Comparison of ENCODE assay signal across 9 cellular contexts in the genomic region with DNA sequence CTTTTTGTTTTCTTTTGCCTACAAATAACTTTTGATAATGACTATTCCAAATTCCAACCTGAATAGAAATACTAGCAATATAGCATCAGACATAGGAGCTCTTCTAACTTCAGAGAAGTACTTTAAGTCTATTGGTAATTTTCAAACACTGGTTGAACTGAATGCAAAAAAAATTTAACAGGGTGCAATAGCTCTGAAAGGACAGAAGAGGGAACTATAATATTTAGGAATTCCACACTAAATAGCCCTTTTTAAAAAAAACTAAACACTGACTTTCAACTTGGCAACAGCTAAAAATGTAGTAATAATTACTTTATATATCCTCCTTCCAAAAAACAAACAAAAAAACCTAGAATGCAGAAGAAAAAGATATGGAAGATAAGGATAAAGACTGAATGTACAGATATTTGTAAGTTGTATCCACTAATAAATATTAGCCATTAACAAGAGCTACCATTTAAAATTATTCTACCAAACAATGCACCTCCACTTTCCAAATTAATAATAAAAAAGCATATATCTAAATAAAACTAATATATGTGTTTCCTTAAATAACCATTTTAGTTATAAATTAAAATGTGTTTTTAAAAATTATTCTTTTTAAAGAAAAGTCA.
DNase-seq lines count a peak whose midpoint lies in the region; ATAC-seq, FAIRE-seq and TF ChIP-seq lines count a peak whose summit lies in the region.
"Had no signal": no experiment of that assay in that cellular context is flagged by ENCODE, and none has a peak within 500 bp of the region (broad histone marks: within the 10 kb centered on the region; RNA-seq: fewer than 3 reads in every experiment).

No MANE protein-coding gene starts in this region.

- H3K27me3 ChIP-seq in left ventricle myocardium inferior (ENCODE audit: low read depth), result no peaks in the 10 kb centered on the region
- no peaks in the 10 kb centered on the region for H3K27me3 ChIP-seq in spleen (replicated peaks in 1 of 7)

- H3K36me3 ChIP-seq in left ventricle myocardium inferior (no peaks in the 10 kb centered on the region), spleen (no peaks in the 10 kb centered on the region)

- H3K4me1 Mint-ChIP-seq in activated naive CD8-positive, alpha-beta T cell treated with anti-CD3 and anti-CD28 coated beads for 36 hours, result peaks cover 31% of the 10 kb centered on the region

- no peak overlapping the region for H3K4me3 Mint-ChIP-seq in activated naive CD8-positive, alpha-beta T cell treated with anti-CD3 and anti-CD28 coated beads for 36 hours
- H3K4me3 Mint-ChIP-seq: activated naive CD8-positive, alpha-beta T cell treated with anti-CD3 and anti-CD28 coated beads, Interleukin-2, amount 10 ng/mL, durations not matched to agents 7 days and 5 days had no signal

- H3K27ac Mint-ChIP-seq in activated naive CD8-positive, alpha-beta T cell treated with anti-CD3 and anti-CD28 coated beads for 36 hours, result no peak overlapping the region
- H3K27ac Mint-ChIP-seq: activated naive CD8-positive, alpha-beta T cell treated with anti-CD3 and anti-CD28 coated beads, Interleukin-2, amount 10 ng/mL, durations not matched to agents 7 days and 5 days had no signal

- TF ChIP-seq CTCF in left ventricle myocardium inferior (IDR thresholded peaks at IDR 0.05; ENCODE audit: borderline replicate concordance) (peak; percentile 68), epithelial cell of esophagus (IDR thresholded peaks at IDR 0.05; ENCODE audit: insufficient read depth, low read depth, low read length, missing control alignments) (peak; percentile 49), spleen (IDR thresholded peaks at IDR 0.05 in 8 of 11, conservative IDR thresholded peaks at IDR 0.05 in 3 of 11) (peak in 10 of 11 experiments; percentile 15 to 64 (median 56))

- intact Hi-C loops in left ventricle myocardium inferior (cut with micrococcal nuclease), result no loop called here
- intact Hi-C loops in Right ventricle myocardium superior (cut with DNase I), result no loop called here
- intact Hi-C loops in spleen (cut with DNase I; ENCODE audit: low total_unique reads), result no loop called here

- no peak for ATAC-seq in Right ventricle myocardium superior (ENCODE audit: poor library complexity)

- DNase-seq in left ventricle myocardium inferior, result no peak
- DNase-seq in Right ventricle myocardium superior, result no peak
- peak; percentile 82 for DNase-seq in OCI-M1 (lab: John Stamatoyannopoulos, UW)
- DNase-seq in epithelial cell of esophagus (ENCODE audit: low read depth), result peak; percentile 29
- DNase-seq in spleen, result no peak
- DNase-seq in GM12892 (ENCODE audit: insufficient read length), result no peak
- no peak for DNase-seq in activated naive CD8-positive, alpha-beta T cell treated with anti-CD3 and anti-CD28 coated beads for 36 hours
- DNase-seq in activated CD8-positive, alpha-beta memory T cell treated with anti-CD3 and anti-CD28 coated beads for 24 hours, result no peak
- DNase-seq: activated naive CD8-positive, alpha-beta T cell treated with anti-CD3 and anti-CD28 coated beads, Interleukin-2, amount 10 ng/mL, durations not matched to agents 7 days and 5 days had no signal

- H3K27ac ChIP-seq in left ventricle myocardium inferior (replicated peaks) (no peak overlapping the region), spleen (no peak overlapping the region)

- H3K4me1 ChIP-seq in left ventricle myocardium inferior (no peaks in the 10 kb centered on the region), spleen (peaks cover 18 to 64% (median 27%) of the 10 kb centered on the region in 6 donors)

- TF ChIP-seq POLR2A in spleen (IDR thresholded peaks at IDR 0.05) (no peak), GM12892 (IDR thresholded peaks at IDR 0.05; ENCODE audit: low read depth, low read length) (no peak)

- H3K4me3 ChIP-seq in left ventricle myocardium inferior (no peak overlapping the region), epithelial cell of esophagus (ENCODE audit: low read length) (no peak overlapping the region), spleen (no peak overlapping the region)

- peaks cover 3% of the 10 kb centered on the region for H3K9me3 Mint-ChIP-seq in activated naive CD8-positive, alpha-beta T cell treated with anti-CD3 and anti-CD28 coated beads for 36 hours

- H3K36me3 Mint-ChIP-seq in activated naive CD8-positive, alpha-beta T cell treated with anti-CD3 and anti-CD28 coated beads for 36 hours, result peaks cover 7% of the 10 kb centered on the region

- no peak for FAIRE-seq in GM12892 (lab: Jason Lieb, UNC)

- no peaks in the 10 kb centered on the region for H3K9me3 ChIP-seq in left ventricle myocardium inferior (replicated peaks)
- no peaks in the 10 kb centered on the region for H3K9me3 ChIP-seq in spleen

- H3K27me3 Mint-ChIP-seq in activated naive CD8-positive, alpha-beta T cell treated with anti-CD3 and anti-CD28 coated beads for 36 hours, result no peaks in the 10 kb centered on the region
- H3K27me3 Mint-ChIP-seq: activated naive CD8-positive, alpha-beta T cell treated with anti-CD3 and anti-CD28 coated beads, Interleukin-2, amount 10 ng/mL, durations not matched to agents 7 days and 5 days had no signal

Comparison
In these comparisons a context has a peak if more than half of its experiments do, and no peak if none do; other contexts are left out.
1. DNase-seq: peak in OCI-M1 (single experiment) and epithelial cell of esophagus (single experiment); none in left ventricle myocardium inferior (single experiment), Right ventricle myocardium superior (single experiment), spleen (single experiment), GM12892 (single experiment), activated naive CD8-positive, alpha-beta T cell treated with anti-CD3 and anti-CD28 coated beads for 36 hours (single experiment) and activated CD8-positive, alpha-beta memory T cell treated with anti-CD3 and anti-CD28 coated beads for 24 hours (single experiment).
2. Peak in every context shown above with its lines, with median percentiles within 50 percentile points of each other: CTCF ChIP-seq.